ENCODE assay signal across 1 cellular context in genomic region chr11:70191495-70192140, GRCh38.
TF ChIP-seq lines count a peak whose summit lies in the region.

No MANE protein-coding gene starts in this region.

TF ChIP-seq in HCT116, 20 proteins besides CTCF, POLR2A, EP300 and RAD21 (continued from another document):
- TF ChIP-seq ZBTB33 (IDR thresholded peaks at IDR 0.05; ENCODE audit: extremely low read depth, insufficient replicate concordance, low read length) = no peak
